In the genomic region with DNA sequence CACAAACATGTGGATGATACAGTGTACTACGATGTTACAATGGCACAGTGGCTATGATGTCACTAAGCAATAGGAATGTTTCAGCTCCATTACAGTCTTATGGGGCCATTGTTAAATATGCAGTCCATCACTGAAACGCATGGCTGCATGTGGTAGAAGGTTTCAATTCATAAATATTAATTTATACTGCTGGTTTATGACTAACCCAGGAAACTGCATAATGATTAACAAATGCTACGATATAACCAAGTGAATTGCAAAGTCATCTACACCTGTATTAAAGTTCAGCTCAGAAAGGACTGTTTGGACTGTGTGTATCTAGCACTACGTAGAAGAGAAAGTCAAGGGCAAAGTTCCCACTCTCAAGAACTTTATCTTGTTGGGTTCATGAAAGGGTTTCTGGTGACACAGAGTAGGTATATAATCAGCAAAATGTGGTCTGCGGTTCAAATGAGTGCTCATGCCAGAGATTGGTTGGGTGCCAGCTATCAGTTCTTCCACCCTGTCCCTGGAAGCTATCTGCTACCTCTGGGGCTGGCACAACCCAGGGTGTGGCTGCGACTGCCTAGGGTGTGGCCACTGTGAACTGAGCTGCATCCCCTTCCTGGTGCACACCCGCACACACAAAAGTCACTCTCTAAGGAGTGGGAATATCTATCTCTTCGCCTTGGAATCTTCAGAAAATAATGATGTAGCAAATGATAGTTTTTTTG, we compare ENCODE assay signal across 8 cellular contexts. TPM values are rescaled to one million over a fixed set of nuclear protein-coding genes. Genes with fewer than 3 reads are reported as not detected.
DNase-seq lines count a peak whose midpoint lies in the region; ATAC-seq, FAIRE-seq and TF ChIP-seq lines count a peak whose summit lies in the region.

No MANE protein-coding gene starts in this region.

- POLR2A ChIA-PET in A549 (lab: Yijun Ruan, JAX): interaction anchor here (1.3 kb wide), 1 partner anchor 52 kb away, joined by 4 read pairs; a partner anchor contains a TSS

- H3K9me3 ChIP-seq in A549: no peaks in the 10 kb centered on the region
- no peaks in the 10 kb centered on the region for H3K9me3 ChIP-seq in osteoblast (ENCODE audit: low read depth, low read length)
- no peaks in the 10 kb centered on the region for H3K9me3 ChIP-seq in aorta (ENCODE audit: control insufficient read depth, low read length)

- H3K27ac ChIP-seq in A549 (peak overlapping the region; percentile 59 to 75; a peak in 5 of 6 replicates), osteoblast (ENCODE audit: low read depth, low read length) (no peak overlapping the region), aorta (ENCODE audit: low read depth in 1 of 2, low read length in 2 of 2) (no peak overlapping the region)

- peaks cover 86% of the 10 kb centered on the region for H3K79me2 ChIP-seq in osteoblast (ENCODE audit: insufficient read depth, low read length)

- no peak for TF ChIP-seq RAD21 in A549 (conservative IDR thresholded peaks at IDR 0.05 in 1 of 2, IDR thresholded peaks at IDR 0.05 in 1 of 2)

- no peak for TF ChIP-seq EP300 in A549 (IDR thresholded peaks at IDR 0.05)

- H3K4me1 ChIP-seq in A549 (peaks cover 56% of the 10 kb centered on the region), osteoblast (ENCODE audit: insufficient read depth, low read length) (peaks cover 15% of the 10 kb centered on the region), aorta (ENCODE audit: control insufficient read depth in 1 of 2, insufficient read depth in 2 of 2, low read length in 2 of 2) (peaks cover 0 to 2% of the 10 kb centered on the region in 2 donors)

- peak overlapping the region; percentile 9; the same call in 1 of the 3 replicates for H3K4me3 ChIP-seq in A549
- no peak overlapping the region for H3K4me3 ChIP-seq in fibroblast of mammary gland (ENCODE audit: control insufficient read depth, low read depth, low read length)
- no peak overlapping the region for H3K4me3 ChIP-seq in osteoblast (ENCODE audit: insufficient read depth, low read length)
- H3K4me3 ChIP-seq in aorta (ENCODE audit: low read length in 2 of 2): no peak overlapping the region

- H2AFZ ChIP-seq in osteoblast (ENCODE audit: low read length): no peak overlapping the region

- H3K27me3 ChIP-seq in osteoblast (ENCODE audit: insufficient read depth, low read length) (no peaks in the 10 kb centered on the region), aorta (ENCODE audit: control insufficient read depth in 1 of 2, insufficient read depth in 2 of 2, low read length in 1 of 2) (no peaks in the 10 kb centered on the region)

- CTCF ChIA-PET in A549 (lab: Yijun Ruan, JAX): interaction anchor here (0.9 to 2.1 kb wide), 6 partner anchors 11 to 253 kb away, joined by 3 to 5 read pairs (median 5); a partner anchor contains a TSS

- ATAC-seq in A549: peak; percentile 83 to 92
- ATAC-seq in GM19025 (IDR thresholded peaks at IDR 0.05; ENCODE audit: low read depth, unreplicated experiment): peak; percentile 54
- no peak for ATAC-seq in aorta (ENCODE audit: low FRiP score)

- peaks cover 53% of the 10 kb centered on the region for H4K20me1 ChIP-seq in osteoblast (ENCODE audit: insufficient read depth, low read length)

- intact Hi-C loops in aorta (cut with DNase I): no loop called here

- peak; percentile 18 to 77 for DNase-seq in A549 (ENCODE audit: low read depth in 1 of 2, low spot score in 1 of 2)
- peak; percentile 36 for DNase-seq in NCI-H460 (ENCODE audit: extremely low read depth, low read depth)
- peak; percentile 21 for DNase-seq in fibroblast of mammary gland (ENCODE audit: low read depth)
- DNase-seq in iPS-NIHi7 (ENCODE audit: extremely low spot score): no peak
- DNase-seq in NCI-H2081 (lab: John Stamatoyannopoulos, UW): no peak
- DNase-seq in osteoblast (ENCODE audit: insufficient read length, low spot score, missing footprints): no peak
- DNase-seq in aorta: no peak

- H3K36me3 ChIP-seq in osteoblast (ENCODE audit: insufficient read depth, low read length): peaks cover 9% of the 10 kb centered on the region
- H3K36me3 ChIP-seq in aorta (ENCODE audit: control insufficient read depth in 1 of 2, insufficient read depth in 2 of 2, low read length in 1 of 2): no peaks in the 10 kb centered on the region

- H3K4me2 ChIP-seq in A549 (peak overlapping the region; percentile 73), osteoblast (ENCODE audit: insufficient read depth, low read length) (no peak overlapping the region)

- TF ChIP-seq POLR2A in A549 (IDR thresholded peaks at IDR 0.05; ENCODE audit: low read length): no peak

- 8% methylated on average over 8 of the region's 8 CpGs for WGBS in A549 (ENCODE audit: missing lambda C conversion rate)
- WGBS in aorta, 2 donors: 85 to 86% methylated on average over 8 of the region's 8 CpGs

- TF ChIP-seq CTCF in A549 (IDR thresholded peaks at IDR 0.05) (no peak), fibroblast of mammary gland (conservative IDR thresholded peaks at IDR 0.05; ENCODE audit: control insufficient read depth, insufficient read depth, low read depth, low read length) (no peak), osteoblast (IDR thresholded peaks at IDR 0.05; ENCODE audit: extremely low read depth, low read depth, low read length) (no peak)

- FAIRE-seq in A549 (lab: Jason Lieb, UNC): no peak

TF ChIP-seq in A549, 52 proteins besides CTCF, POLR2A, EP300 and RAD21:
- peak; percentile 12 for TF ChIP-seq MAFK (IDR thresholded peaks at IDR 0.05; ENCODE audit: partially characterized antibody)
- TF ChIP-seq CHD4 (IDR thresholded peaks at IDR 0.05; ENCODE audit: borderline replicate concordance): no peak
- TF ChIP-seq CBX8 (IDR thresholded peaks at IDR 0.05): no peak

RNA-seq across cellular contexts. Expression of a gene that starts 14.8 kb away (rescaled TPM):
- polyA plus RNA-seq in A549 (2011; rRNA removed) (216 and 245 TPM in 2 replicates), A549 (2017; fragmentation: RNase III; extraction: RNeasy Plus Mini Kit Qiagen cat#74134 plus additional on column Dnase treatment) (208 to 225 TPM (median 217 TPM) in 3 replicates), aorta (100 to 1,000 TPM; 203 to 277 TPM)
- 254 and 257 TPM in 2 replicates for polyA plus RNA-seq in A549 (2012; cell fraction: cytosol; rRNA removed)
- polyA plus RNA-seq in A549 (2012; cell fraction: nucleus; rRNA removed): 137 and 208 TPM in 2 replicates
- 111 and 113 TPM in 2 replicates for polyA minus RNA-seq in A549 (2011; rRNA and poly(A)+ RNA removed)
- 156 and 158 TPM in 2 replicates for total RNA-seq in NCI-H460 (2014; rRNA removed; shearing (Covaris generic))
- 177 and 204 TPM in 2 replicates for polyA plus RNA-seq in NCI-H460 (2014; cell fraction: nucleus; rRNA removed)
- total RNA-seq in osteoblast (128 and 207 TPM in 2 replicates), aorta (100 to 1,000 TPM; 199 to 230 TPM)

RNA-seq across cellular contexts. Expression of a gene that starts 52.6 kb away (rescaled TPM):
- 49.6 and 77.1 TPM in 2 replicates for polyA plus RNA-seq in A549 (2011; rRNA removed)
- 19.6 and 21.6 TPM in 2 replicates for polyA plus RNA-seq in A549 (2012; cell fraction: cytosol; rRNA removed)
- polyA plus RNA-seq in A549 (2012; cell fraction: nucleus; rRNA removed): 11.8 and 16.3 TPM in 2 replicates
- 38.9 to 43.1 TPM (median 40.5 TPM) in 3 replicates for polyA plus RNA-seq in A549 (2017; fragmentation: RNase III; extraction: RNeasy Plus Mini Kit Qiagen cat#74134 plus additional on column Dnase treatment)
- polyA minus RNA-seq in A549 (2011; rRNA and poly(A)+ RNA removed): 26.5 TPM in 2 replicates
- total RNA-seq in NCI-H460 (2014; rRNA removed; shearing (Covaris generic)): 78.5 and 87.8 TPM in 2 replicates
- 98.5 and 99.6 TPM in 2 replicates for polyA plus RNA-seq in NCI-H460 (2014; cell fraction: nucleus; rRNA removed)
- total RNA-seq in osteoblast: 118 and 119 TPM in 2 replicates
- total RNA-seq in aorta: 10 to 100 TPM; 36.5 to 54.3 TPM
- 10 to 100 TPM; 27.4 to 28.5 TPM for polyA plus RNA-seq in aorta

Comparison
In these comparisons a context has a peak if more than half of its experiments do, and no peak if none do; other contexts are left out.
1. DNase-seq: peak in A549 (2 of 2), NCI-H460 (single experiment) and fibroblast of mammary gland (single experiment); none in iPS-NIHi7 (single experiment), NCI-H2081 (0 of 2), osteoblast (single experiment) and aorta (0 of 2).
2. H3K27ac ChIP-seq: peak in A549 (2 of 2); none in osteoblast (single experiment) and aorta (0 of 2).